8 cellular contexts compared by ENCODE assay signal in the genomic region with DNA sequence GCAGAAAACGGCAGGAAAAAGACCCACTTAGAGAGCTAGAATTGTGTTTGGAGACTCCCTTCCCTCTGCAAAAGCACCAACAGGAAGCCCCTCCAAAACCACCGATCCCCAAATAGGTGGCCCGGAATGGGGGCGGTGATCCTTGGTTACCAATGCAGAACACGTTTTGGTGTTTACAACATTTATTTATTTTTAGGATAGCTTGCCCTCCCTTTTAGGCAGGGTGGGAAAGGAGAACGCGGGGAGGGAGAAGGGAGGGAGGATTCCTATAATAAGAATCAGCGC. TPM values are rescaled to one million over a fixed set of nuclear protein-coding genes. Genes with fewer than 3 reads are reported as not detected.
A peak's percentile ranks its signal among the peaks of the same experiment; 100 is the strongest.
DNase-seq lines count a peak whose midpoint lies in the region; ATAC-seq and TF ChIP-seq lines count a peak whose summit lies in the region.

No MANE protein-coding gene starts in this region.

- no TSS peak for BruUV-seq in Caco-2 (replicated peaks; lab: Mats Ljungman, UMichigan)

- H3K27ac ChIP-seq in Peyer's patch (no peak overlapping the region), fibroblast of lung (ENCODE audit: insufficient read depth, low read length) (no peak overlapping the region), psoas muscle (no peak overlapping the region)

- DNase-seq in Caco-2 (no peak), Peyer's patch (no peak), fibroblast of lung (ENCODE audit: low read depth in 2 of 2) (no peak), psoas muscle (no peak), NCI-H1694 (lab: John Stamatoyannopoulos, UW) (no peak), DMS153 treated with DMSO at 0.1 percent for 48 hours (lab: John Stamatoyannopoulos, UW; ENCODE audit: unreplicated experiment) (no peak), NK-92 (lab: John Stamatoyannopoulos, UW; ENCODE audit: unreplicated experiment) (no peak)
- no peak for DNase-seq in stimulated activated CD4-positive, alpha-beta T cell treated with anti-CD3 and anti-CD28 coated beads, Interleukin-4, amount 100 ng/mL, for 1 hour

- H3K4me2 ChIP-seq in fibroblast of lung (ENCODE audit: extremely low read depth, insufficient read depth, low read length), result peak overlapping the region; percentile 75

- H3K4me1 ChIP-seq in Caco-2, result no peaks in the 10 kb centered on the region
- peaks cover 0 to 32% (median 0%) of the 10 kb centered on the region in 4 donors for H3K4me1 ChIP-seq in Peyer's patch
- no peaks in the 10 kb centered on the region for H3K4me1 ChIP-seq in fibroblast of lung (ENCODE audit: control insufficient read depth, extremely low read depth, insufficient read depth, low read length)
- peaks cover 5% of the 10 kb centered on the region for H3K4me1 ChIP-seq in psoas muscle

- no peaks in the 10 kb centered on the region for H3K9me3 Mint-ChIP-seq in Caco-2 (ENCODE audit: unreplicated experiment)

- TF ChIP-seq CTCF in Caco-2 (IDR thresholded peaks at IDR 0.05; ENCODE audit: insufficient read depth in 1 of 2, low read depth in 1 of 2, low read length in 1 of 2, severe bottlenecking in 1 of 2, unreplicated experiment in 1 of 2) (no peak), Peyer's patch (IDR thresholded peaks at IDR 0.05) (no peak), fibroblast of lung (conservative IDR thresholded peaks at IDR 0.05 in 1 of 2, IDR thresholded peaks at IDR 0.05 in 1 of 2; ENCODE audit: low read depth in 1 of 2, low read length in 2 of 2) (no peak), psoas muscle (IDR thresholded peaks at IDR 0.05) (no peak)

- intact Hi-C loops in Caco-2 (cut with micrococcal nuclease; ENCODE audit: unreplicated experiment), result loop anchor here (10.0 kb wide), 1 partner anchor 274 kb away; no protein-coding TSS in a partner anchor
- intact Hi-C loops in psoas muscle (cut with DNase I), result no loop called here

- no peak overlapping the region for H3K9ac ChIP-seq in fibroblast of lung (ENCODE audit: insufficient read depth, low read length)

- H4K20me1 ChIP-seq in fibroblast of lung (ENCODE audit: control insufficient read depth, extremely low read depth, insufficient read depth, low read length), result no peaks in the 10 kb centered on the region

- no peaks in the 10 kb centered on the region for H3K4me1 Mint-ChIP-seq in Caco-2 (ENCODE audit: low read depth, unreplicated experiment)

- H3K4me3 Mint-ChIP-seq in Caco-2 (ENCODE audit: unreplicated experiment), result peak overlapping the region; percentile 66

- no peaks in the 10 kb centered on the region for H3K9me3 ChIP-seq in Caco-2
- H3K9me3 ChIP-seq in Peyer's patch, result no peaks in the 10 kb centered on the region
- no peaks in the 10 kb centered on the region for H3K9me3 ChIP-seq in fibroblast of lung (ENCODE audit: control insufficient read depth, insufficient read depth, low read depth, low read length)
- H3K9me3 ChIP-seq in psoas muscle, result no peaks in the 10 kb centered on the region

- CTCF ChIA-PET in Caco-2 (lab: Charles Lee), result interaction anchor here (0.7 kb wide), 1 partner anchor 113 kb away, joined by 3 read pairs; no protein-coding TSS in a partner anchor

- POLR2A ChIA-PET in Caco-2 (lab: Charles Lee), result no interaction called here

- no peak for TF ChIP-seq POLR2A in Peyer's patch (IDR thresholded peaks at IDR 0.05)

- H3K79me2 ChIP-seq in fibroblast of lung (ENCODE audit: control insufficient read depth, insufficient read depth, low read length), result no peaks in the 10 kb centered on the region

- H3K27me3 Mint-ChIP-seq in Caco-2 (ENCODE audit: insufficient read depth, unreplicated experiment), result peaks cover 19% of the 10 kb centered on the region

- WGBS in psoas muscle, 3 donors, result 0 to 2% (median 0%) methylated on average over 8 of the region's 8 CpGs

- H3K36me3 Mint-ChIP-seq in Caco-2 (ENCODE audit: insufficient read depth, unreplicated experiment), result no peaks in the 10 kb centered on the region

- H3K4me3 ChIP-seq in Caco-2 (ENCODE audit: low read depth, low read length), result no peak overlapping the region
- H3K4me3 ChIP-seq in Peyer's patch, result peak overlapping the region in 3 of 4 donors; percentile 15 to 45 (median 44)
- H3K4me3 ChIP-seq in fibroblast of lung (replicated peaks in 1 of 4; ENCODE audit: control extremely low read depth in 1 of 4, insufficient read depth in 1 of 4, low read depth in 3 of 4, low read length in 4 of 4), result peak overlapping the region in 3 of 4 experiments; percentile 48 to 54 (median 51)
- H3K4me3 ChIP-seq in psoas muscle, result peak overlapping the region; percentile 61

- no peak overlapping the region for H2AFZ ChIP-seq in fibroblast of lung (ENCODE audit: low read length)

- peak in 1 of 4 donors; percentile 15 for ATAC-seq in psoas muscle

- no peak overlapping the region for H3K27ac Mint-ChIP-seq in Caco-2 (ENCODE audit: unreplicated experiment)

- no peaks in the 10 kb centered on the region for H3K27me3 ChIP-seq in Caco-2 (replicated peaks; ENCODE audit: control insufficient read depth, insufficient read depth, low read length)
- peaks cover 0 to 13% of the 10 kb centered on the region in 2 donors for H3K27me3 ChIP-seq in Peyer's patch
- H3K27me3 ChIP-seq in fibroblast of lung (ENCODE audit: control insufficient read depth, insufficient read depth, low read length), result peaks cover 23% of the 10 kb centered on the region
- peaks cover 2 to 60% (median 3%) of the 10 kb centered on the region in 3 donors for H3K27me3 ChIP-seq in psoas muscle (ENCODE audit: insufficient read depth in 3 of 3, low read length in 2 of 3)

- no peaks in the 10 kb centered on the region for H3K36me3 ChIP-seq in Caco-2 (ENCODE audit: control insufficient read depth, insufficient read depth, low read length)
- H3K36me3 ChIP-seq in Peyer's patch, result no peaks in the 10 kb centered on the region
- no peaks in the 10 kb centered on the region for H3K36me3 ChIP-seq in fibroblast of lung (ENCODE audit: control insufficient read depth, insufficient read depth, low read length)
- H3K36me3 ChIP-seq in psoas muscle (ENCODE audit: insufficient read depth in 1 of 2, low read depth in 1 of 2), result no peaks in the 10 kb centered on the region

RNA-seq across cellular contexts. Expression of a gene that starts 0.6 kb away (rescaled TPM):
- total RNA-seq in Caco-2 (2022) (not detected in 2 replicates), Peyer's patch (1 to 10 TPM in 2 of 4 donors, under 1 TPM in 2; 0.35 to 1.7 (median 0.84) TPM), fibroblast of lung (0.26 and 0.66 TPM in 2 replicates), psoas muscle (1 to 10 TPM; 1.1 to 3.6 (median 1.4) TPM)
- polyA plus RNA-seq in fibroblast of lung (0.70 and 1.1 TPM in 2 replicates), psoas muscle (1 to 10 TPM in 1 of 3 donors, under 1 TPM in 2; 0.46 to 1.4 (median 0.65) TPM)
- 0.25 and 0.45 TPM in 2 replicates for polyA plus RNA-seq in fibroblast of lung (2012)
- polyA minus RNA-seq in fibroblast of lung (ENCODE audit: low replicate concordance), result 0.75 and 1.1 TPM in 2 replicates
